ENCODE assay signal across 21 cellular contexts in genomic region chr7:159023216-159023615, GRCh38.
DNase-seq lines count a peak whose midpoint lies in the region; ATAC-seq and TF ChIP-seq lines count a peak whose summit lies in the region.
"Had no signal": no experiment of that assay in that cellular context is flagged by ENCODE, and none has a peak within 500 bp of the region (broad histone marks: within the 10 kb centered on the region; RNA-seq: fewer than 3 reads in every experiment).

No MANE protein-coding gene starts in this region.

- intact Hi-C loops in natural killer cell (cut with micrococcal nuclease): no loop called here

- no CpG with 5 or more reads among the region's 18 CpGs for WGBS in neuronal stem cell (ENCODE audit: extremely low coverage in 2 of 2, insufficient read length in 2 of 2, insufficient replicate concordance in 1 of 2), 2 donors

- H3K9me3 ChIP-seq in neuronal stem cell (replicated peaks in 1 of 2; ENCODE audit: control insufficient read depth in 2 of 2, insufficient read depth in 1 of 2, low read depth in 1 of 2, low read length in 2 of 2): no peaks in the 10 kb centered on the region

- no peak overlapping the region for H3K4me3 ChIP-seq in neuronal stem cell (ENCODE audit: low read length in 2 of 2)

- H2BK15ac ChIP-seq in neuronal stem cell (ENCODE audit: low read length): no peak overlapping the region

- H3K27me3 Mint-ChIP-seq in activated CD8-positive, alpha-beta memory T cell treated with anti-CD3 and anti-CD28 coated beads, Interleukin-2, amount 10 ng/mL, durations not matched to agents 7 days and 5 days: no peaks in the 10 kb centered on the region
- peaks cover 9 to 13% of the 10 kb centered on the region in 2 donors for H3K27me3 Mint-ChIP-seq in natural killer cell treated with Interleukin-12 subunit alpha and Interleukin-12 subunit beta and Interleukin-15 and Interleukin-18, amount 100 ng/mL, for 72 hours
- H3K27me3 Mint-ChIP-seq in natural killer cell (ENCODE audit: low read depth in 2 of 2): peaks cover 8 to 12% of the 10 kb centered on the region in 2 donors

- no peak for ATAC-seq in activated CD8-positive, alpha-beta memory T cell treated with anti-CD3 and anti-CD28 coated beads, Interleukin-2, amount 10 ng/mL, durations not matched to agents 7 days and 5 days
- no peak for ATAC-seq in natural killer cell treated with Interleukin-12 subunit alpha and Interleukin-12 subunit beta and Interleukin-15 and Interleukin-18, amount 100 ng/mL, for 72 hours
- no peak for ATAC-seq in natural killer cell
- ATAC-seq: CD8-positive, alpha-beta T cell had no signal

- no peak overlapping the region for H2BK120ac ChIP-seq in neuronal stem cell (ENCODE audit: low read depth, low read length)

- peak overlapping the region; percentile 6 for H3K4ac ChIP-seq in neuronal stem cell (ENCODE audit: low read length)

- no peaks in the 10 kb centered on the region for H3K36me3 Mint-ChIP-seq in activated CD8-positive, alpha-beta memory T cell treated with anti-CD3 and anti-CD28 coated beads, Interleukin-2, amount 10 ng/mL, durations not matched to agents 7 days and 5 days
- no peaks in the 10 kb centered on the region for H3K36me3 Mint-ChIP-seq in natural killer cell treated with Interleukin-12 subunit alpha and Interleukin-12 subunit beta and Interleukin-15 and Interleukin-18, amount 100 ng/mL, for 72 hours
- H3K36me3 Mint-ChIP-seq in natural killer cell: no peaks in the 10 kb centered on the region
- H3K36me3 Mint-ChIP-seq: CD8-positive, alpha-beta T cell had no signal

- TF ChIP-seq CTCF in natural killer cell (IDR thresholded peaks at IDR 0.05): no peak

- peak; percentile 9 for DNase-seq in activated CD8-positive, alpha-beta memory T cell treated with anti-CD3 and anti-CD28 coated beads, Interleukin-2, amount 50 U/mL, for 4 hours
- DNase-seq in activated CD8-positive, alpha-beta memory T cell treated with anti-CD3 and anti-CD28 coated beads, Interleukin-2, amount 10 ng/mL, durations not matched to agents 7 days and 5 days: no peak
- DNase-seq in natural killer cell treated with Interleukin-12 subunit alpha and Interleukin-12 subunit beta and Interleukin-15 and Interleukin-18, amount 100 ng/mL, for 72 hours (ENCODE audit: low spot score): peak; percentile 26
- DNase-seq in natural killer cell (no peak), neuronal stem cell (ENCODE audit: low spot score) (no peak), Ammon's horn (ENCODE audit: low spot score) (no peak), putamen (ENCODE audit: low spot score) (no peak)
- no peak for DNase-seq in effector CD4-positive, alpha-beta T cell
- DNase-seq: C1 segment of cervical spinal cord; CD8-positive, alpha-beta T cell; H7; HFFc6; KG1; NCI-H1092; NCI-H1436; NCI-H187 treated with DMSO at 0.1 percent for 48 hours; NCI-H2107; NCI-H446 treated with DMSO at 0.1 percent for 48 hours; NCI-H526 treated with DMSO at 0.1 percent for 48 hours; OCI-M1 had no signal

- peak overlapping the region; percentile 42 for H3K18ac ChIP-seq in neuronal stem cell (ENCODE audit: low read length)

- CTCF ChIA-PET in activated CD8-positive, alpha-beta memory T cell treated with anti-CD3 and anti-CD28 coated beads, Interleukin-2, amount 10 ng/mL, durations not matched to agents 7 days and 5 days (lab: Charles Lee): no interaction called here

- H2AFZ ChIP-seq in neuronal stem cell (ENCODE audit: low read length): no peak overlapping the region

- H3K23ac ChIP-seq in neuronal stem cell (ENCODE audit: low read depth, low read length, poor library complexity): no peak overlapping the region

- no peak overlapping the region for H3K27ac ChIP-seq in neuronal stem cell (replicated peaks; ENCODE audit: low read length)
- H3K27ac ChIP-seq: 22Rv1 had no signal

- H3K9me3 Mint-ChIP-seq in activated CD8-positive, alpha-beta memory T cell treated with anti-CD3 and anti-CD28 coated beads, Interleukin-2, amount 10 ng/mL, durations not matched to agents 7 days and 5 days (ENCODE audit: low read depth): peaks cover 3% of the 10 kb centered on the region
- no peaks in the 10 kb centered on the region for H3K9me3 Mint-ChIP-seq in natural killer cell treated with Interleukin-12 subunit alpha and Interleukin-12 subunit beta and Interleukin-15 and Interleukin-18, amount 100 ng/mL, for 72 hours
- H3K9me3 Mint-ChIP-seq in natural killer cell: no peaks in the 10 kb centered on the region
- H3K9me3 Mint-ChIP-seq: CD8-positive, alpha-beta T cell had no signal

- no peaks in the 10 kb centered on the region for H3K36me3 ChIP-seq in neuronal stem cell (replicated peaks in 1 of 2; ENCODE audit: control insufficient read depth in 2 of 2, insufficient read depth in 2 of 2, low read length in 2 of 2)

- peak overlapping the region; percentile 88 for H2AK5ac ChIP-seq in neuronal stem cell (ENCODE audit: low read depth, low read length)

- no peaks in the 10 kb centered on the region for H3K79me1 ChIP-seq in neuronal stem cell (ENCODE audit: low read depth, low read length)

- peak overlapping the region; percentile 60 for H3K9ac ChIP-seq in neuronal stem cell (ENCODE audit: low read depth, low read length, poor library complexity)

- peaks cover 0 to 31% (median 0%) of the 10 kb centered on the region in 3 experiments for H3K27me3 ChIP-seq in neuronal stem cell (ENCODE audit: control insufficient read depth in 3 of 3, insufficient read depth in 3 of 3, low read depth in 1 of 3, low read length in 3 of 3)

- peak overlapping the region; percentile 58 for H2BK5ac ChIP-seq in neuronal stem cell (ENCODE audit: low read length)

- H4K91ac ChIP-seq in neuronal stem cell (ENCODE audit: low read depth, low read length, poor library complexity): no peak overlapping the region

- H3K4me1 ChIP-seq in neuronal stem cell (ENCODE audit: control insufficient read depth in 2 of 2, insufficient read depth in 1 of 2, low read depth in 1 of 2, low read length in 2 of 2): peaks cover 17 to 29% of the 10 kb centered on the region in 2 donors

- H3K27ac Mint-ChIP-seq in activated CD8-positive, alpha-beta memory T cell treated with anti-CD3 and anti-CD28 coated beads, Interleukin-2, amount 10 ng/mL, durations not matched to agents 7 days and 5 days: no peak overlapping the region
- no peak overlapping the region for H3K27ac Mint-ChIP-seq in natural killer cell treated with Interleukin-12 subunit alpha and Interleukin-12 subunit beta and Interleukin-15 and Interleukin-18, amount 100 ng/mL, for 72 hours
- no peak overlapping the region for H3K27ac Mint-ChIP-seq in natural killer cell
- H3K27ac Mint-ChIP-seq: CD8-positive, alpha-beta T cell; HFFc6 had no signal

- H2BK12ac ChIP-seq in neuronal stem cell (ENCODE audit: low read length): peak overlapping the region; percentile 36

- no peak overlapping the region for H3K4me2 ChIP-seq in neuronal stem cell (ENCODE audit: insufficient read depth, low read length, poor library complexity, severe bottlenecking)

- no peak overlapping the region for H3K14ac ChIP-seq in neuronal stem cell (ENCODE audit: low read length)

- H4K8ac ChIP-seq in neuronal stem cell (ENCODE audit: low read depth, low read length): no peak overlapping the region

- H3K4me3 Mint-ChIP-seq in activated CD8-positive, alpha-beta memory T cell treated with anti-CD3 and anti-CD28 coated beads, Interleukin-2, amount 10 ng/mL, durations not matched to agents 7 days and 5 days: no peak overlapping the region
- no peak overlapping the region for H3K4me3 Mint-ChIP-seq in natural killer cell treated with Interleukin-12 subunit alpha and Interleukin-12 subunit beta and Interleukin-15 and Interleukin-18, amount 100 ng/mL, for 72 hours
- no peak overlapping the region for H3K4me3 Mint-ChIP-seq in natural killer cell
- H3K4me3 Mint-ChIP-seq: CD8-positive, alpha-beta T cell; HFFc6 had no signal

- H3K4me1 Mint-ChIP-seq in activated CD8-positive, alpha-beta memory T cell treated with anti-CD3 and anti-CD28 coated beads, Interleukin-2, amount 10 ng/mL, durations not matched to agents 7 days and 5 days: no peaks in the 10 kb centered on the region
- peaks cover 0 to 5% of the 10 kb centered on the region in 2 donors for H3K4me1 Mint-ChIP-seq in natural killer cell treated with Interleukin-12 subunit alpha and Interleukin-12 subunit beta and Interleukin-15 and Interleukin-18, amount 100 ng/mL, for 72 hours (ENCODE audit: low read depth in 2 of 2)
- peaks cover 0 to 6% of the 10 kb centered on the region in 2 donors for H3K4me1 Mint-ChIP-seq in natural killer cell

Comparison
In these comparisons a context has a peak if more than half of its experiments do, and no peak if none do; other contexts are left out.
1. DNase-seq: peak in activated CD8-positive, alpha-beta memory T cell treated with anti-CD3 and anti-CD28 coated beads, Interleukin-2, amount 50 U/mL, for 4 hours (single experiment) and natural killer cell treated with Interleukin-12 subunit alpha and Interleukin-12 subunit beta and Interleukin-15 and Interleukin-18, amount 100 ng/mL, for 72 hours (single experiment); none in activated CD8-positive, alpha-beta memory T cell treated with anti-CD3 and anti-CD28 coated beads, Interleukin-2, amount 10 ng/mL, durations not matched to agents 7 days and 5 days (single experiment), natural killer cell (single experiment), neuronal stem cell (single experiment), Ammon's horn (single experiment), effector CD4-positive, alpha-beta T cell (single experiment) and putamen (single experiment).